In genomic region chr3:102124301-102125158, GRCh38 we compare ENCODE assay signal across 1 cellular context.
TF ChIP-seq lines count a peak whose summit lies in the region.

No MANE protein-coding gene starts in this region.

TF ChIP-seq in SK-N-SH, 30 proteins besides CTCF, POLR2A, EP300 and RAD21 (continued from another document):
- TF ChIP-seq, protein P1, sequence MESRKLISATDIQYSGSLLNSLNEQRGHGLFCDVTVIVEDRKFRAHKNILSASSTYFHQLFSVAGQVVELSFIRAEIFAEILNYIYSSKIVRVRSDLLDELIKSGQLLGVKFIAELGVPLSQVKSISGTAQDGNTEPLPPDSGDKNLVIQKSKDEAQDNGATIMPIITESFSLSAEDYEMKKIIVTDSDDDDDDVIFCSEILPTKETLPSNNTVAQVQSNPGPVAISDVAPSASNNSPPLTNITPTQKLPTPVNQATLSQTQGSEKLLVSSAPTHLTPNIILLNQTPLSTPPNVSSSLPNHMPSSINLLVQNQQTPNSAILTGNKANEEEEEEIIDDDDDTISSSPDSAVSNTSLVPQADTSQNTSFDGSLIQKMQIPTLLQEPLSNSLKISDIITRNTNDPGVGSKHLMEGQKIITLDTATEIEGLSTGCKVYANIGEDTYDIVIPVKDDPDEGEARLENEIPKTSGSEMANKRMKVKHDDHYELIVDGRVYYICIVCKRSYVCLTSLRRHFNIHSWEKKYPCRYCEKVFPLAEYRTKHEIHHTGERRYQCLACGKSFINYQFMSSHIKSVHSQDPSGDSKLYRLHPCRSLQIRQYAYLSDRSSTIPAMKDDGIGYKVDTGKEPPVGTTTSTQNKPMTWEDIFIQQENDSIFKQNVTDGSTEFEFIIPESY (IDR thresholded peaks at IDR 0.05; ENCODE audit: borderline replicate concordance, low read depth): no peak
- TF ChIP-seq, protein P2, sequence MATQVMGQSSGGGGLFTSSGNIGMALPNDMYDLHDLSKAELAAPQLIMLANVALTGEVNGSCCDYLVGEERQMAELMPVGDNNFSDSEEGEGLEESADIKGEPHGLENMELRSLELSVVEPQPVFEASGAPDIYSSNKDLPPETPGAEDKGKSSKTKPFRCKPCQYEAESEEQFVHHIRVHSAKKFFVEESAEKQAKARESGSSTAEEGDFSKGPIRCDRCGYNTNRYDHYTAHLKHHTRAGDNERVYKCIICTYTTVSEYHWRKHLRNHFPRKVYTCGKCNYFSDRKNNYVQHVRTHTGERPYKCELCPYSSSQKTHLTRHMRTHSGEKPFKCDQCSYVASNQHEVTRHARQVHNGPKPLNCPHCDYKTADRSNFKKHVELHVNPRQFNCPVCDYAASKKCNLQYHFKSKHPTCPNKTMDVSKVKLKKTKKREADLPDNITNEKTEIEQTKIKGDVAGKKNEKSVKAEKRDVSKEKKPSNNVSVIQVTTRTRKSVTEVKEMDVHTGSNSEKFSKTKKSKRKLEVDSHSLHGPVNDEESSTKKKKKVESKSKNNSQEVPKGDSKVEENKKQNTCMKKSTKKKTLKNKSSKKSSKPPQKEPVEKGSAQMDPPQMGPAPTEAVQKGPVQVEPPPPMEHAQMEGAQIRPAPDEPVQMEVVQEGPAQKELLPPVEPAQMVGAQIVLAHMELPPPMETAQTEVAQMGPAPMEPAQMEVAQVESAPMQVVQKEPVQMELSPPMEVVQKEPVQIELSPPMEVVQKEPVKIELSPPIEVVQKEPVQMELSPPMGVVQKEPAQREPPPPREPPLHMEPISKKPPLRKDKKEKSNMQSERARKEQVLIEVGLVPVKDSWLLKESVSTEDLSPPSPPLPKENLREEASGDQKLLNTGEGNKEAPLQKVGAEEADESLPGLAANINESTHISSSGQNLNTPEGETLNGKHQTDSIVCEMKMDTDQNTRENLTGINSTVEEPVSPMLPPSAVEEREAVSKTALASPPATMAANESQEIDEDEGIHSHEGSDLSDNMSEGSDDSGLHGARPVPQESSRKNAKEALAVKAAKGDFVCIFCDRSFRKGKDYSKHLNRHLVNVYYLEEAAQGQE (IDR thresholded peaks at IDR 0.05; ENCODE audit: low read depth, low read length): no peak
- TF ChIP-seq RXRA (IDR thresholded peaks at IDR 0.05; ENCODE audit: borderline replicate concordance, low read depth): no peak
- no peak for TF ChIP-seq FOSL2 (IDR thresholded peaks at IDR 0.05; ENCODE audit: borderline replicate concordance, low read depth)
- no peak for TF ChIP-seq POLR2AphosphoS5 (IDR thresholded peaks at IDR 0.05; ENCODE audit: low read depth, low read length)
- TF ChIP-seq EZH2phosphoT487 (IDR thresholded peaks at IDR 0.05; ENCODE audit: borderline replicate concordance, low read depth): no peak
- TF ChIP-seq CHD2 (IDR thresholded peaks at IDR 0.05; ENCODE audit: low read length, partially characterized antibody): no peak
- TF ChIP-seq, protein P3, sequence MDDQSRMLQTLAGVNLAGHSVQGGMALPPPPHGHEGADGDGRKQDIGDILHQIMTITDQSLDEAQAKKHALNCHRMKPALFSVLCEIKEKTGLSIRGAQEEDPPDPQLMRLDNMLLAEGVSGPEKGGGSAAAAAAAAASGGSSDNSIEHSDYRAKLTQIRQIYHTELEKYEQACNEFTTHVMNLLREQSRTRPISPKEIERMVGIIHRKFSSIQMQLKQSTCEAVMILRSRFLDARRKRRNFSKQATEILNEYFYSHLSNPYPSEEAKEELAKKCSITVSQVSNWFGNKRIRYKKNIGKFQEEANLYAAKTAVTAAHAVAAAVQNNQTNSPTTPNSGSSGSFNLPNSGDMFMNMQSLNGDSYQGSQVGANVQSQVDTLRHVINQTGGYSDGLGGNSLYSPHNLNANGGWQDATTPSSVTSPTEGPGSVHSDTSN (IDR thresholded peaks at IDR 0.05): peak; percentile 44; the same call in 1 of the 2 replicates
- TF ChIP-seq MXI1 (IDR thresholded peaks at IDR 0.05; ENCODE audit: low read depth, low read length): no peak
- TF ChIP-seq FOXM1 (IDR thresholded peaks at IDR 0.05; ENCODE audit: low read depth): no peak
- no peak for TF ChIP-seq GATA2 (CRISPR knock-in tag; IDR thresholded peaks at IDR 0.05)
- TF ChIP-seq RCOR1 (IDR thresholded peaks at IDR 0.05; ENCODE audit: low read length): no peak
- TF ChIP-seq TCF12 (IDR thresholded peaks at IDR 0.05): peak; percentile 21; the same call in 1 of the 2 replicates
- TF ChIP-seq, protein P4, sequence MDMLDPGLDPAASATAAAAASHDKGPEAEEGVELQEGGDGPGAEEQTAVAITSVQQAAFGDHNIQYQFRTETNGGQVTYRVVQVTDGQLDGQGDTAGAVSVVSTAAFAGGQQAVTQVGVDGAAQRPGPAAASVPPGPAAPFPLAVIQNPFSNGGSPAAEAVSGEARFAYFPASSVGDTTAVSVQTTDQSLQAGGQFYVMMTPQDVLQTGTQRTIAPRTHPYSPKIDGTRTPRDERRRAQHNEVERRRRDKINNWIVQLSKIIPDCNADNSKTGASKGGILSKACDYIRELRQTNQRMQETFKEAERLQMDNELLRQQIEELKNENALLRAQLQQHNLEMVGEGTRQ (IDR thresholded peaks at IDR 0.05; ENCODE audit: borderline replicate concordance, low read depth, low read length): no peak
- TF ChIP-seq MEF2A (IDR thresholded peaks at IDR 0.05; ENCODE audit: borderline replicate concordance, low read depth): no peak
- no peak for TF ChIP-seq MAX (IDR thresholded peaks at IDR 0.05; ENCODE audit: low read depth)
- no peak for TF ChIP-seq TEAD4 (IDR thresholded peaks at IDR 0.05; ENCODE audit: borderline replicate concordance, insufficient read depth)
- no peak for TF ChIP-seq FOXJ3 (CRISPR knock-in tag; IDR thresholded peaks at IDR 0.05)
- no peak for TF ChIP-seq RFX5 (IDR thresholded peaks at IDR 0.05; ENCODE audit: low read length)
- TF ChIP-seq SMC3 (IDR thresholded peaks at IDR 0.05; ENCODE audit: low read depth, low read length): no peak
